22 cellular contexts compared by ENCODE assay signal in genomic region chr13:110210604-110210985, GRCh38.
A peak's percentile ranks its signal among the peaks of the same experiment; 100 is the strongest.
DNase-seq lines count a peak whose midpoint lies in the region; ATAC-seq, FAIRE-seq and TF ChIP-seq lines count a peak whose summit lies in the region.
"Had no signal": no experiment of that assay in that cellular context is flagged by ENCODE, and none has a peak within 500 bp of the region (broad histone marks: within the 10 kb centered on the region; RNA-seq: fewer than 3 reads in every experiment).

No MANE protein-coding gene starts in this region.

- H3K4me1 ChIP-seq in PC-9 (replicated peaks; ENCODE audit: insufficient read depth) (peaks cover 18% of the 10 kb centered on the region), endodermal cell (ENCODE audit: control insufficient read depth, insufficient read depth, low read length) (peaks cover 4% of the 10 kb centered on the region), subcutaneous abdominal adipose tissue (ENCODE audit: control insufficient read depth in 5 of 5, insufficient read depth in 5 of 5, low read length in 5 of 5) (peaks cover 0 to 18% (median 6%) of the 10 kb centered on the region in 5 donors), pancreas (no peaks in the 10 kb centered on the region)
- H3K4me1 ChIP-seq: A549 had no signal

- H3K36me3 Mint-ChIP-seq in endodermal cell (ENCODE audit: low read depth) = peaks cover 91% of the 10 kb centered on the region
- H3K36me3 Mint-ChIP-seq: CD8-positive, alpha-beta T cell; IgD-negative memory B cell had no signal

- H3K9me3 Mint-ChIP-seq in endodermal cell = no peaks in the 10 kb centered on the region
- H3K9me3 Mint-ChIP-seq: CD8-positive, alpha-beta T cell; HFFc6 had no signal

- H3F3A ChIP-seq in PC-9 (ENCODE audit: insufficient read depth, low read depth) = no peaks in the 10 kb centered on the region

- H3K36me3 ChIP-seq in PC-9 (ENCODE audit: low read depth) = no peaks in the 10 kb centered on the region
- H3K36me3 ChIP-seq in endodermal cell (ENCODE audit: control insufficient read depth, insufficient read depth, low read length) = peaks cover 92% of the 10 kb centered on the region
- peaks cover 25 to 86% (median 79%) of the 10 kb centered on the region in 5 donors for H3K36me3 ChIP-seq in subcutaneous abdominal adipose tissue (ENCODE audit: control insufficient read depth in 5 of 5, insufficient read depth in 5 of 5, low read length in 5 of 5)
- peaks cover 0 to 4% (median 0%) of the 10 kb centered on the region in 3 donors for H3K36me3 ChIP-seq in pancreas

- H3K4me2 ChIP-seq in PC-9 = no peak overlapping the region
- H3K4me2 ChIP-seq: A549 had no signal

- ATAC-seq in GM21576 (IDR thresholded peaks at IDR 0.05; ENCODE audit: unreplicated experiment) (no peak), pancreas (no peak)
- ATAC-seq: A549; CD8-positive, alpha-beta T cell; GM12878 had no signal

- no peak overlapping the region for H3K9ac ChIP-seq in endodermal cell (ENCODE audit: extremely low read depth, low read length, poor library complexity, severe bottlenecking)
- no peak overlapping the region for H3K9ac ChIP-seq in subcutaneous abdominal adipose tissue (ENCODE audit: low read length in 5 of 5)
- H3K9ac ChIP-seq: GM23248 had no signal

- DNase-seq in NCI-H82 (lab: John Stamatoyannopoulos, UW) = peak; percentile 18
- DNase-seq in NCI-H82 treated with DMSO at 0.1 percent for 48 hours (lab: John Stamatoyannopoulos, UW; ENCODE audit: unreplicated experiment) = no peak
- no peak for DNase-seq in PC-9
- DNase-seq in endodermal cell = no peak
- DNase-seq in NCI-H345 (lab: John Stamatoyannopoulos, UW) = no peak
- DNase-seq in pancreas = no peak
- DNase-seq: AML-193; Calu3; CD8-positive, alpha-beta T cell; DND-41; EL; GM23248; HCEC 1CT; HFFc6 had no signal

- peaks cover 9% of the 10 kb centered on the region for H3K4me1 Mint-ChIP-seq in endodermal cell
- H3K4me1 Mint-ChIP-seq: IgD-negative memory B cell had no signal

- H4K20me1 ChIP-seq in PC-9 (ENCODE audit: insufficient read depth) = no peaks in the 10 kb centered on the region

- POLR2A ChIA-PET in PC-9 (lab: Charles Lee; ENCODE audit: unreplicated experiment) = interaction anchor here (0.7 kb wide), 1 partner anchor 240 kb away, joined by 3 read pairs; no protein-coding TSS in a partner anchor

- H3K4me3 Mint-ChIP-seq in endodermal cell = no peak overlapping the region
- H3K4me3 Mint-ChIP-seq: CD8-positive, alpha-beta T cell; HFFc6; IgD-negative memory B cell had no signal

- FAIRE-seq in pancreas (lab: Jason Lieb, UNC) = no peak
- FAIRE-seq: A549, GM12878, GM19239, HTR-8/SVneo had no signal

- no peaks in the 10 kb centered on the region for H3K27me3 ChIP-seq in PC-9 (ENCODE audit: insufficient read depth, low read depth)
- H3K27me3 ChIP-seq in endodermal cell (ENCODE audit: control insufficient read depth, insufficient read depth, low read length, poor library complexity, severe bottlenecking) = no peaks in the 10 kb centered on the region
- no peaks in the 10 kb centered on the region for H3K27me3 ChIP-seq in subcutaneous abdominal adipose tissue (ENCODE audit: control insufficient read depth in 5 of 5, insufficient read depth in 4 of 5, low read length in 5 of 5)
- no peaks in the 10 kb centered on the region for H3K27me3 ChIP-seq in pancreas

- BruUV-seq in PC-9 (replicated peaks; lab: Mats Ljungman, UMichigan) = no TSS peak

- CTCF ChIA-PET in PC-9 (lab: Charles Lee) = no interaction called here

- H3K27me3 Mint-ChIP-seq in endodermal cell (ENCODE audit: insufficient read depth) = no peaks in the 10 kb centered on the region
- H3K27me3 Mint-ChIP-seq: IgD-negative memory B cell had no signal

- no peaks in the 10 kb centered on the region for H3K9me2 ChIP-seq in PC-9 (ENCODE audit: insufficient read depth)

- H3K9me3 ChIP-seq in PC-9 (ENCODE audit: insufficient read depth, low read depth) (no peaks in the 10 kb centered on the region), endodermal cell (ENCODE audit: control insufficient read depth, low read length) (no peaks in the 10 kb centered on the region), subcutaneous abdominal adipose tissue (ENCODE audit: control insufficient read depth in 5 of 5, low read length in 5 of 5) (no peaks in the 10 kb centered on the region), pancreas (no peaks in the 10 kb centered on the region)
- H3K9me3 ChIP-seq: A549 had no signal

- H2AFZ ChIP-seq in PC-9 = no peak overlapping the region
- H2AFZ ChIP-seq: GM23248 had no signal

- H3K27ac ChIP-seq in PC-9 (peak overlapping the region; percentile 72), endodermal cell (ENCODE audit: low read depth, low read length) (no peak overlapping the region), subcutaneous abdominal adipose tissue (ENCODE audit: low read depth, low read length) (peak overlapping the region; percentile 15), pancreas (no peak overlapping the region)
- H3K27ac ChIP-seq: 22Rv1, A549, GM23248 had no signal

- H3K4me3 ChIP-seq in PC-9 = no peak overlapping the region
- H3K4me3 ChIP-seq in endodermal cell (ENCODE audit: low read length) = no peak overlapping the region
- H3K4me3 ChIP-seq in subcutaneous abdominal adipose tissue (ENCODE audit: low read depth in 1 of 5, low read length in 5 of 5) = no peak overlapping the region
- no peak overlapping the region for H3K4me3 ChIP-seq in pancreas
- H3K4me3 ChIP-seq: A549, GM12878, GM23248 had no signal

- TF ChIP-seq CTCF in PC-9 (conservative IDR thresholded peaks at IDR 0.05) (no peak), endodermal cell (conservative IDR thresholded peaks at IDR 0.05) (no peak), pancreas (IDR thresholded peaks at IDR 0.05) (no peak)

- no peaks in the 10 kb centered on the region for H3K79me2 ChIP-seq in PC-9 (ENCODE audit: low read depth)

- intact Hi-C loops in PC-9 (cut with micrococcal nuclease; ENCODE audit: unreplicated experiment) = loop anchor here (5.0 to 10.0 kb wide), 2 partner anchors 73 to 1296 kb away; no protein-coding TSS in a partner anchor
- intact Hi-C loops in pancreas (cut with DNase I) = no loop called here

- H3K27ac Mint-ChIP-seq in endodermal cell = peak overlapping the region; percentile 17
- H3K27ac Mint-ChIP-seq: CD8-positive, alpha-beta T cell; HFFc6; IgD-negative memory B cell had no signal

- 93 to 95% methylated on average over 3 of the region's 3 CpGs for whole genome bisulfite sequencing in endodermal cell (ENCODE audit: insufficient coverage in 1 of 2, insufficient read length in 1 of 2), 2 experiments
- WGBS in pancreas, 2 donors = 90 to 94% methylated on average over 3 of the region's 3 CpGs

Comparison
In these comparisons a context has a peak if more than half of its experiments do, and no peak if none do; other contexts are left out.
1. H3K27ac ChIP-seq: peak in PC-9 (single experiment) and subcutaneous abdominal adipose tissue (single experiment); none in endodermal cell (single experiment) and pancreas (0 of 4).